In the genomic region with DNA sequence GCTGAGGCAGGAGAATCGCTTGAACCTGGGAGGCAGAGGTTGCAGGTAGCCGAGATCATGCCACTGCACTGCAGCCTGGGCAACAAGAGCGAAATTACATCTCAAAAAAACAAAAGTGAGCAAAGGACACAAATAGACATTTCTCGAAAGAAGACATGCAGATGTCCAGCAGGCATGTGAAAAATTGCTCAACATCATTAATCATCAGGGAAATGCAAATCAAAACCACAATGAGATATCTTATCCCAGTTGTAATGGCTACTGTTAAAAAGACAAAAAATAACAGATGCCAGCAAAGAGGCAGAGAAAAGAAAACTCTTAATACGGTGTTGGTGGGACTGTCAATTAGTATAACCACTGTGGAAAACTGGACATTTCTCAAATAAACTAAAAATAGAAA, we compare ENCODE assay signal across 25 cellular contexts. TPM values are rescaled to one million over a fixed set of nuclear protein-coding genes. Genes with fewer than 3 reads are reported as not detected.
A peak's percentile ranks its signal among the peaks of the same experiment; 100 is the strongest.
DNase-seq lines count a peak whose midpoint lies in the region; ATAC-seq and TF ChIP-seq lines count a peak whose summit lies in the region.
"Had no signal": no experiment of that assay in that cellular context is flagged by ENCODE, and none has a peak within 500 bp of the region (broad histone marks: within the 10 kb centered on the region; RNA-seq: fewer than 3 reads in every experiment).

No MANE protein-coding gene starts in this region.

- 85 to 92% (median 86%) methylated on average over 5 of the region's 5 CpGs for WGBS in heart left ventricle, 4 donors

- H3K4me1 Mint-ChIP-seq in MCF 10A (ENCODE audit: insufficient read depth, unreplicated experiment) (peaks cover 6% of the 10 kb centered on the region), endothelial cell (ENCODE audit: unreplicated experiment) (no peaks in the 10 kb centered on the region)

- H3K9me3 ChIP-seq in breast epithelium (no peaks in the 10 kb centered on the region), heart left ventricle (no peaks in the 10 kb centered on the region)
- H3K9me3 ChIP-seq: spleen had no signal

- H3K27me3 Mint-ChIP-seq in MCF 10A (ENCODE audit: insufficient read depth, unreplicated experiment) (no peaks in the 10 kb centered on the region), endothelial cell (ENCODE audit: unreplicated experiment) (no peaks in the 10 kb centered on the region)
- H3K27me3 Mint-ChIP-seq: activated CD4-positive, alpha-beta memory T cell treated with anti-CD3 and anti-CD28 coated beads for 36 hours; activated naive CD8-positive, alpha-beta T cell treated with anti-CD3 and anti-CD28 coated beads for 36 hours; memory B cell; naive B cell had no signal

- H3K27ac ChIP-seq in breast epithelium = no peak overlapping the region
- H3K27ac ChIP-seq in brain microvascular endothelial cell = no peak overlapping the region
- no peak overlapping the region for H3K27ac ChIP-seq in heart left ventricle
- H3K27ac ChIP-seq: 22Rv1, dorsolateral prefrontal cortex, spleen had no signal

- in situ Hi-C loops in brain microvascular endothelial cell (cut with HindIII; ENCODE audit: low pct_ligation_motif_present, low sequenced_read_pairs) = no loop called here

- H3K4me3 Mint-ChIP-seq in MCF 10A (ENCODE audit: unreplicated experiment) = no peak overlapping the region
- H3K4me3 Mint-ChIP-seq in endothelial cell (ENCODE audit: unreplicated experiment) = no peak overlapping the region
- H3K4me3 Mint-ChIP-seq: activated CD4-positive, alpha-beta memory T cell treated with anti-CD3 and anti-CD28 coated beads for 36 hours; activated naive CD8-positive, alpha-beta T cell treated with anti-CD3 and anti-CD28 coated beads for 36 hours; memory B cell; naive B cell had no signal

- no peak for TF ChIP-seq POLR2A in breast epithelium (IDR thresholded peaks at IDR 0.05)
- no peak for TF ChIP-seq POLR2A in heart left ventricle (IDR thresholded peaks at IDR 0.05)

- H3K4me3 ChIP-seq in breast epithelium (no peak overlapping the region), brain microvascular endothelial cell (ENCODE audit: low read depth, low read length) (no peak overlapping the region), foreskin fibroblast (ENCODE audit: low read depth in 1 of 2, low read length in 2 of 2) (no peak overlapping the region), heart left ventricle (no peak overlapping the region)
- H3K4me3 ChIP-seq: dorsolateral prefrontal cortex, GM12878, spleen had no signal

- DNase-seq in MCF 10A (ENCODE audit: unreplicated experiment) = peak; percentile 33
- DNase-seq in breast epithelium (ENCODE audit: low spot score in 2 of 2) = no peak
- peak; percentile 30 for DNase-seq in brain microvascular endothelial cell
- DNase-seq in foreskin fibroblast = peak; percentile 47 to 75
- DNase-seq in iPS-NIHi7 (ENCODE audit: extremely low spot score) = no peak
- no peak for DNase-seq in endothelial cell (ENCODE audit: low spot score)
- DNase-seq in heart left ventricle = no peak
- DNase-seq: activated CD4-positive, alpha-beta memory T cell treated with anti-CD3 and anti-CD28 coated beads for 36 hours; activated naive CD8-positive, alpha-beta T cell treated with anti-CD3 and anti-CD28 coated beads for 36 hours; AML-193; dorsolateral prefrontal cortex; naive B cell; NCI-H1436 treated with DMSO at 0.1 percent for 48 hours; NCI-H2171; NCI-H526 treated with DMSO at 0.1 percent for 48 hours; nucleus accumbens; RPMI8226; spleen; stimulated activated CD4-positive, alpha-beta T cell treated with anti-CD3 and anti-CD28 coated beads, Interleukin-4, amount 100 ng/mL, for 1 hour; stimulated activated naive CD4-positive, alpha-beta T cell had no signal

- peaks cover 29% of the 10 kb centered on the region for H3K36me3 Mint-ChIP-seq in MCF 10A (ENCODE audit: insufficient read depth, unreplicated experiment)
- no peaks in the 10 kb centered on the region for H3K36me3 Mint-ChIP-seq in endothelial cell (ENCODE audit: low read depth, unreplicated experiment)

- no TSS peak for BruUV-seq in MCF 10A (replicated peaks; lab: Mats Ljungman, UMichigan)

- CTCF ChIA-PET in MCF 10A (lab: Yijun Ruan, JAX) = interaction anchor here (1.2 to 2.7 kb wide), 3 partner anchors 250 to 385 kb away, joined by 5 to 23 read pairs (median 19); a partner anchor contains a TSS

- TF ChIP-seq CTCF in MCF 10A (IDR thresholded peaks at IDR 0.05; ENCODE audit: unreplicated experiment) (no peak), breast epithelium (IDR thresholded peaks at IDR 0.05) (no peak), brain microvascular endothelial cell (IDR thresholded peaks at IDR 0.05; ENCODE audit: low read depth, low read length, missing control alignments) (no peak), foreskin fibroblast (IDR thresholded peaks at IDR 0.05; ENCODE audit: low read depth, low read length) (no peak), endothelial cell (IDR thresholded peaks at IDR 0.05; ENCODE audit: unreplicated experiment) (no peak), heart left ventricle (IDR thresholded peaks at IDR 0.05) (no peak)

- H3K27me3 ChIP-seq in breast epithelium (no peaks in the 10 kb centered on the region), brain microvascular endothelial cell (replicated peaks) (no peaks in the 10 kb centered on the region), heart left ventricle (no peaks in the 10 kb centered on the region)
- H3K27me3 ChIP-seq: dorsolateral prefrontal cortex, spleen had no signal

- H3K36me3 ChIP-seq in breast epithelium = no peaks in the 10 kb centered on the region
- peaks cover 2% of the 10 kb centered on the region for H3K36me3 ChIP-seq in brain microvascular endothelial cell (replicated peaks)
- H3K36me3 ChIP-seq in heart left ventricle = peaks cover 0 to 32% (median 13%) of the 10 kb centered on the region in 9 donors

- POLR2A ChIA-PET in MCF 10A (lab: Yijun Ruan, JAX) = no interaction called here

- intact Hi-C loops in MCF 10A (cut with micrococcal nuclease) (no loop called here), breast epithelium (cut with DNase I; ENCODE audit: low total_unique reads) (no loop called here), heart left ventricle (cut with DNase I) (loop anchor here in 3 of 10 donors (10.0 kb wide), 2 partner anchors 632 to 642 kb away; a partner anchor contains a TSS)

- no peak for ATAC-seq in heart left ventricle
- no peak for ATAC-seq in GM18511 (IDR thresholded peaks at IDR 0.05; ENCODE audit: unreplicated experiment)
- ATAC-seq: GM12878, SK-N-SH treated with all-trans-retinoic acid at 6 μM for 48 hours had no signal

- H3K27ac Mint-ChIP-seq in MCF 10A (ENCODE audit: low read depth, unreplicated experiment) = no peak overlapping the region
- no peak overlapping the region for H3K27ac Mint-ChIP-seq in endothelial cell (ENCODE audit: unreplicated experiment)
- H3K27ac Mint-ChIP-seq: activated CD4-positive, alpha-beta memory T cell treated with anti-CD3 and anti-CD28 coated beads for 36 hours; activated naive CD8-positive, alpha-beta T cell treated with anti-CD3 and anti-CD28 coated beads for 36 hours had no signal

- no peaks in the 10 kb centered on the region for H3K9me3 Mint-ChIP-seq in MCF 10A (ENCODE audit: unreplicated experiment)
- H3K9me3 Mint-ChIP-seq in endothelial cell (ENCODE audit: unreplicated experiment) = no peaks in the 10 kb centered on the region
- H3K9me3 Mint-ChIP-seq: activated CD4-positive, alpha-beta memory T cell treated with anti-CD3 and anti-CD28 coated beads for 36 hours; activated naive CD8-positive, alpha-beta T cell treated with anti-CD3 and anti-CD28 coated beads for 36 hours; memory B cell; naive B cell had no signal

- no peaks in the 10 kb centered on the region for H3K4me1 ChIP-seq in breast epithelium
- peaks cover 0 to 13% (median 0%) of the 10 kb centered on the region in 12 donors for H3K4me1 ChIP-seq in heart left ventricle

RNA-seq across cellular contexts. Expression of a gene that starts 20.9 kb away (rescaled TPM):
- total RNA-seq in MCF 10A (2022) (14.3 and 19.2 TPM in 2 replicates), breast epithelium (10 to 100 TPM; 10.7 to 17.1 (median 12.1) TPM), endothelial cell (ENCODE audit: unreplicated experiment) (16.2 TPM), heart left ventricle (1 to 10 TPM; 4.9 to 6.9 (median 6.6) TPM)
- 1 to 10 TPM; 2.3 to 5.4 TPM for polyA plus RNA-seq in heart left ventricle

RNA-seq across cellular contexts. Expression of a gene that starts 21.3 kb away (rescaled TPM):
- total RNA-seq in MCF 10A (2022) (13.9 and 15.1 TPM in 2 replicates), breast epithelium (10 to 100 TPM; 16.3 to 70.4 (median 31.5) TPM), endothelial cell (ENCODE audit: unreplicated experiment) (10.2 TPM), heart left ventricle (10 to 100 TPM in 2 of 9 donors, 1 to 10 TPM in 7; 6.1 to 11.8 (median 9.1) TPM)
- polyA plus RNA-seq in heart left ventricle = 1 to 10 TPM; 3.1 to 7.0 TPM

Comparison
In these comparisons a context has a peak if more than half of its experiments do, and no peak if none do; other contexts are left out.
1. DNase-seq: peak in MCF 10A (single experiment), brain microvascular endothelial cell (single experiment) and foreskin fibroblast (2 of 2); none in breast epithelium (0 of 2), iPS-NIHi7 (single experiment), endothelial cell (single experiment) and heart left ventricle (0 of 5).